ENCODE assay signal across 1 cellular context in genomic region chr9:107322643-107323042, GRCh38.
TF ChIP-seq lines count a peak whose summit lies in the region.

No MANE protein-coding gene starts in this region.

TF ChIP-seq in HepG2, 621 proteins besides CTCF, POLR2A, EP300 and RAD21 (continued from another document and continues in another):
- no peak for TF ChIP-seq ZNF362 (CRISPR knock-in tag; IDR thresholded peaks at IDR 0.05; ENCODE audit: borderline replicate concordance)
- peak; percentile 43 for TF ChIP-seq PAXIP1 (CRISPR knock-in tag; conservative IDR thresholded peaks at IDR 0.05)
- no peak for TF ChIP-seq ZNF572 (CRISPR knock-in tag; IDR thresholded peaks at IDR 0.05)
- TF ChIP-seq, protein P1, sequence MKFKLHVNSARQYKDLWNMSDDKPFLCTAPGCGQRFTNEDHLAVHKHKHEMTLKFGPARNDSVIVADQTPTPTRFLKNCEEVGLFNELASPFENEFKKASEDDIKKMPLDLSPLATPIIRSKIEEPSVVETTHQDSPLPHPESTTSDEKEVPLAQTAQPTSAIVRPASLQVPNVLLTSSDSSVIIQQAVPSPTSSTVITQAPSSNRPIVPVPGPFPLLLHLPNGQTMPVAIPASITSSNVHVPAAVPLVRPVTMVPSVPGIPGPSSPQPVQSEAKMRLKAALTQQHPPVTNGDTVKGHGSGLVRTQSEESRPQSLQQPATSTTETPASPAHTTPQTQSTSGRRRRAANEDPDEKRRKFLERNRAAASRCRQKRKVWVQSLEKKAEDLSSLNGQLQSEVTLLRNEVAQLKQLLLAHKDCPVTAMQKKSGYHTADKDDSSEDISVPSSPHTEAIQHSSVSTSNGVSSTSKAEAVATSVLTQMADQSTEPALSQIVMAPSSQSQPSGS (CRISPR knock-in tag; IDR thresholded peaks at IDR 0.05): no peak
- TF ChIP-seq ZNF3 (CRISPR knock-in tag; IDR thresholded peaks at IDR 0.05): no peak
- no peak for TF ChIP-seq ZKSCAN8 (CRISPR knock-in tag; IDR thresholded peaks at IDR 0.05; ENCODE audit: borderline replicate concordance)
- TF ChIP-seq BRF2 (CRISPR knock-in tag; IDR thresholded peaks at IDR 0.05): no peak
- no peak for TF ChIP-seq DMAP1 (CRISPR knock-in tag; IDR thresholded peaks at IDR 0.05)
- TF ChIP-seq HMGXB3 (CRISPR knock-in tag; IDR thresholded peaks at IDR 0.05; ENCODE audit: borderline replicate concordance): no peak
- TF ChIP-seq, protein P2, sequence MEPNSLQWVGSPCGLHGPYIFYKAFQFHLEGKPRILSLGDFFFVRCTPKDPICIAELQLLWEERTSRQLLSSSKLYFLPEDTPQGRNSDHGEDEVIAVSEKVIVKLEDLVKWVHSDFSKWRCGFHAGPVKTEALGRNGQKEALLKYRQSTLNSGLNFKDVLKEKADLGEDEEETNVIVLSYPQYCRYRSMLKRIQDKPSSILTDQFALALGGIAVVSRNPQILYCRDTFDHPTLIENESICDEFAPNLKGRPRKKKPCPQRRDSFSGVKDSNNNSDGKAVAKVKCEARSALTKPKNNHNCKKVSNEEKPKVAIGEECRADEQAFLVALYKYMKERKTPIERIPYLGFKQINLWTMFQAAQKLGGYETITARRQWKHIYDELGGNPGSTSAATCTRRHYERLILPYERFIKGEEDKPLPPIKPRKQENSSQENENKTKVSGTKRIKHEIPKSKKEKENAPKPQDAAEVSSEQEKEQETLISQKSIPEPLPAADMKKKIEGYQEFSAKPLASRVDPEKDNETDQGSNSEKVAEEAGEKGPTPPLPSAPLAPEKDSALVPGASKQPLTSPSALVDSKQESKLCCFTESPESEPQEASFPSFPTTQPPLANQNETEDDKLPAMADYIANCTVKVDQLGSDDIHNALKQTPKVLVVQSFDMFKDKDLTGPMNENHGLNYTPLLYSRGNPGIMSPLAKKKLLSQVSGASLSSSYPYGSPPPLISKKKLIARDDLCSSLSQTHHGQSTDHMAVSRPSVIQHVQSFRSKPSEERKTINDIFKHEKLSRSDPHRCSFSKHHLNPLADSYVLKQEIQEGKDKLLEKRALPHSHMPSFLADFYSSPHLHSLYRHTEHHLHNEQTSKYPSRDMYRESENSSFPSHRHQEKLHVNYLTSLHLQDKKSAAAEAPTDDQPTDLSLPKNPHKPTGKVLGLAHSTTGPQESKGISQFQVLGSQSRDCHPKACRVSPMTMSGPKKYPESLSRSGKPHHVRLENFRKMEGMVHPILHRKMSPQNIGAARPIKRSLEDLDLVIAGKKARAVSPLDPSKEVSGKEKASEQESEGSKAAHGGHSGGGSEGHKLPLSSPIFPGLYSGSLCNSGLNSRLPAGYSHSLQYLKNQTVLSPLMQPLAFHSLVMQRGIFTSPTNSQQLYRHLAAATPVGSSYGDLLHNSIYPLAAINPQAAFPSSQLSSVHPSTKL (CRISPR knock-in tag; IDR thresholded peaks at IDR 0.05): peak; percentile 58
- no peak for TF ChIP-seq ZNF138 (CRISPR knock-in tag; IDR thresholded peaks at IDR 0.05; ENCODE audit: low read depth)
- TF ChIP-seq SP2 (CRISPR knock-in tag; IDR thresholded peaks at IDR 0.05): no peak
- TF ChIP-seq ZNF580 (CRISPR knock-in tag; IDR thresholded peaks at IDR 0.05; ENCODE audit: borderline replicate concordance, low read depth): no peak
- no peak for TF ChIP-seq LCORL (IDR thresholded peaks at IDR 0.05)
- 0 out of 2 replicates have a peak, but pooled peaks have one; percentile 27 for TF ChIP-seq LCORL (CRISPR knock-in tag; IDR thresholded peaks at IDR 0.05)
- TF ChIP-seq POGK (CRISPR knock-in tag; conservative IDR thresholded peaks at IDR 0.05): no peak
- TF ChIP-seq FOXA3 (CRISPR knock-in tag; IDR thresholded peaks at IDR 0.05): peak; percentile 79
- TF ChIP-seq ZNF414 (CRISPR knock-in tag; IDR thresholded peaks at IDR 0.05): no peak
- no peak for TF ChIP-seq NFYC (CRISPR knock-in tag; IDR thresholded peaks at IDR 0.05)
- TF ChIP-seq, protein P3, sequence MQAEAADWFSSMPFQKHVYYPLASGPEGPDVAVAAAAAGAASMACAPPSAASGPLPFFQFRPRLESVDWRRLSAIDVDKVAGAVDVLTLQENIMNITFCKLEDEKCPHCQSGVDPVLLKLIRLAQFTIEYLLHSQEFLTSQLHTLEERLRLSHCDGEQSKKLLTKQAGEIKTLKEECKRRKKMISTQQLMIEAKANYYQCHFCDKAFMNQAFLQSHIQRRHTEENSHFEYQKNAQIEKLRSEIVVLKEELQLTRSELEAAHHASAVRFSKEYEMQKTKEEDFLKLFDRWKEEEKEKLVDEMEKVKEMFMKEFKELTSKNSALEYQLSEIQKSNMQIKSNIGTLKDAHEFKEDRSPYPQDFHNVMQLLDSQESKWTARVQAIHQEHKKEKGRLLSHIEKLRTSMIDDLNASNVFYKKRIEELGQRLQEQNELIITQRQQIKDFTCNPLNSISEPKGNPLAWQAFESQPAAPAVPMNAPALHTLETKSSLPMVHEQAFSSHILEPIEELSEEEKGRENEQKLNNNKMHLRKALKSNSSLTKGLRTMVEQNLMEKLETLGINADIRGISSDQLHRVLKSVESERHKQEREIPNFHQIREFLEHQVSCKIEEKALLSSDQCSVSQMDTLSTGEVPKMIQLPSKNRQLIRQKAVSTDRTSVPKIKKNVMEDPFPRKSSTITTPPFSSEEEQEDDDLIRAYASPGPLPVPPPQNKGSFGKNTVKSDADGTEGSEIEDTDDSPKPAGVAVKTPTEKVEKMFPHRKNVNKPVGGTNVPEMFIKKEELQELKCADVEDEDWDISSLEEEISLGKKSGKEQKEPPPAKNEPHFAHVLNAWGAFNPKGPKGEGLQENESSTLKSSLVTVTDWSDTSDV (CRISPR knock-in tag; IDR thresholded peaks at IDR 0.05): no peak
- TF ChIP-seq, protein P4, sequence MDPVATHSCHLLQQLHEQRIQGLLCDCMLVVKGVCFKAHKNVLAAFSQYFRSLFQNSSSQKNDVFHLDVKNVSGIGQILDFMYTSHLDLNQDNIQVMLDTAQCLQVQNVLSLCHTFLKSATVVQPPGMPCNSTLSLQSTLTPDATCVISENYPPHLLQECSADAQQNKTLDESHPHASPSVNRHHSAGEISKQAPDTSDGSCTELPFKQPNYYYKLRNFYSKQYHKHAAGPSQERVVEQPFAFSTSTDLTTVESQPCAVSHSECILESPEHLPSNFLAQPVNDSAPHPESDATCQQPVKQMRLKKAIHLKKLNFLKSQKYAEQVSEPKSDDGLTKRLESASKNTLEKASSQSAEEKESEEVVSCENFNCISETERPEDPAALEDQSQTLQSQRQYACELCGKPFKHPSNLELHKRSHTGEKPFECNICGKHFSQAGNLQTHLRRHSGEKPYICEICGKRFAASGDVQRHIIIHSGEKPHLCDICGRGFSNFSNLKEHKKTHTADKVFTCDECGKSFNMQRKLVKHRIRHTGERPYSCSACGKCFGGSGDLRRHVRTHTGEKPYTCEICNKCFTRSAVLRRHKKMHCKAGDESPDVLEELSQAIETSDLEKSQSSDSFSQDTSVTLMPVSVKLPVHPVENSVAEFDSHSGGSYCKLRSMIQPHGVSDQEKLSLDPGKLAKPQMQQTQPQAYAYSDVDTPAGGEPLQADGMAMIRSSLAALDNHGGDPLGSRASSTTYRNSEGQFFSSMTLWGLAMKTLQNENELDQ (CRISPR knock-in tag; IDR thresholded peaks at IDR 0.05; ENCODE audit: borderline replicate concordance): no peak
- no peak for TF ChIP-seq HOXA3 (CRISPR knock-in tag; IDR thresholded peaks at IDR 0.05)
- TF ChIP-seq BORCS8-MEF2B (CRISPR knock-in tag; IDR thresholded peaks at IDR 0.05): no peak
- no peak for TF ChIP-seq FOXP1 (IDR thresholded peaks at IDR 0.05)
- TF ChIP-seq FOXP1 (CRISPR knock-in tag; IDR thresholded peaks at IDR 0.05): peak; percentile 85; the same call in 1 of the 2 replicates
